9 cellular contexts compared by ENCODE assay signal in genomic region chr3:25592510-25592968, GRCh38.
DNase-seq lines count a peak whose midpoint lies in the region; ATAC-seq and TF ChIP-seq lines count a peak whose summit lies in the region.
"Had no signal": no experiment of that assay in that cellular context is flagged by ENCODE, and none has a peak within 500 bp of the region (broad histone marks: within the 10 kb centered on the region; RNA-seq: fewer than 3 reads in every experiment).

No MANE protein-coding gene starts in this region.

- H2AFZ ChIP-seq in fibroblast of lung (ENCODE audit: low read length): peak overlapping the region; percentile 10

- peak; percentile 20 to 52 for TF ChIP-seq CTCF in fibroblast of lung (conservative IDR thresholded peaks at IDR 0.05 in 1 of 2, IDR thresholded peaks at IDR 0.05 in 1 of 2; ENCODE audit: low read depth in 1 of 2, low read length in 2 of 2)
- peak; percentile 36 for TF ChIP-seq CTCF in progenitor cell of endocrine pancreas (IDR thresholded peaks at IDR 0.05; ENCODE audit: unreplicated experiment)

- H3K27me3 ChIP-seq in fibroblast of lung (ENCODE audit: control insufficient read depth, insufficient read depth, low read length): no peaks in the 10 kb centered on the region

- H3K27me3 Mint-ChIP-seq in progenitor cell of endocrine pancreas: no peaks in the 10 kb centered on the region
- H3K27me3 Mint-ChIP-seq: memory B cell had no signal

- no peaks in the 10 kb centered on the region for H4K20me1 ChIP-seq in fibroblast of lung (ENCODE audit: control insufficient read depth, extremely low read depth, insufficient read depth, low read length)

- H3K4me1 Mint-ChIP-seq in progenitor cell of endocrine pancreas (ENCODE audit: low read depth): peaks cover 37% of the 10 kb centered on the region
- H3K4me1 Mint-ChIP-seq: memory B cell had no signal

- peak overlapping the region; percentile 59 for H3K27ac Mint-ChIP-seq in progenitor cell of endocrine pancreas
- H3K27ac Mint-ChIP-seq: memory B cell had no signal

- ATAC-seq in GM18519 (IDR thresholded peaks at IDR 0.05; ENCODE audit: low FRiP score, unreplicated experiment) (peak; percentile 45), HG02973 (IDR thresholded peaks at IDR 0.05; ENCODE audit: unreplicated experiment) (no peak), HG03045 (IDR thresholded peaks at IDR 0.05; ENCODE audit: unreplicated experiment) (no peak)

- peaks cover 8% of the 10 kb centered on the region for H3K4me1 ChIP-seq in fibroblast of lung (ENCODE audit: control insufficient read depth, extremely low read depth, insufficient read depth, low read length)

- no peaks in the 10 kb centered on the region for H3K9me3 ChIP-seq in fibroblast of lung (ENCODE audit: control insufficient read depth, insufficient read depth, low read depth, low read length)

- H3K4me2 ChIP-seq in fibroblast of lung (ENCODE audit: extremely low read depth, insufficient read depth, low read length): no peak overlapping the region

- peak; percentile 51 for DNase-seq in OCI-M1 (lab: John Stamatoyannopoulos, UW)
- DNase-seq in fibroblast of lung (ENCODE audit: low read depth in 2 of 2): peak; percentile 82
- no peak for DNase-seq in progenitor cell of endocrine pancreas (ENCODE audit: low spot score, unreplicated experiment)
- DNase-seq in 8988T: no peak
- DNase-seq in stimulated activated CD4-positive, alpha-beta T cell treated with anti-CD3 and anti-CD28 coated beads, Interleukin-2, amount 100 ng/mL, for 48 hours: no peak

- no peaks in the 10 kb centered on the region for H3K9me3 Mint-ChIP-seq in progenitor cell of endocrine pancreas (ENCODE audit: low read depth)
- H3K9me3 Mint-ChIP-seq: memory B cell had no signal

- no peaks in the 10 kb centered on the region for H3K79me2 ChIP-seq in fibroblast of lung (ENCODE audit: control insufficient read depth, insufficient read depth, low read length)

- H3K36me3 ChIP-seq in fibroblast of lung (ENCODE audit: control insufficient read depth, insufficient read depth, low read length): no peaks in the 10 kb centered on the region

- H3K9ac ChIP-seq in fibroblast of lung (ENCODE audit: insufficient read depth, low read length): no peak overlapping the region

- H3K4me3 ChIP-seq in fibroblast of lung (replicated peaks in 1 of 4; ENCODE audit: control extremely low read depth in 1 of 4, insufficient read depth in 1 of 4, low read depth in 3 of 4, low read length in 4 of 4): no peak overlapping the region

- H3K36me3 Mint-ChIP-seq in progenitor cell of endocrine pancreas (ENCODE audit: insufficient read depth): peaks cover 31% of the 10 kb centered on the region
- H3K36me3 Mint-ChIP-seq: memory B cell had no signal

- H3K4me3 Mint-ChIP-seq in progenitor cell of endocrine pancreas (ENCODE audit: low read depth): no peak overlapping the region
- H3K4me3 Mint-ChIP-seq: memory B cell had no signal

- H3K27ac ChIP-seq in fibroblast of lung (ENCODE audit: insufficient read depth, low read length): peak overlapping the region; percentile 36

Comparison
In these comparisons a context has a peak if more than half of its experiments do, and no peak if none do; other contexts are left out.
1. DNase-seq: peak in OCI-M1 (single experiment) and fibroblast of lung (2 of 2); none in progenitor cell of endocrine pancreas (single experiment), 8988T (single experiment) and stimulated activated CD4-positive, alpha-beta T cell treated with anti-CD3 and anti-CD28 coated beads, Interleukin-2, amount 100 ng/mL, for 48 hours (0 of 2).